Comparison of ENCODE assay signal across 1 cellular context in the genomic region with DNA sequence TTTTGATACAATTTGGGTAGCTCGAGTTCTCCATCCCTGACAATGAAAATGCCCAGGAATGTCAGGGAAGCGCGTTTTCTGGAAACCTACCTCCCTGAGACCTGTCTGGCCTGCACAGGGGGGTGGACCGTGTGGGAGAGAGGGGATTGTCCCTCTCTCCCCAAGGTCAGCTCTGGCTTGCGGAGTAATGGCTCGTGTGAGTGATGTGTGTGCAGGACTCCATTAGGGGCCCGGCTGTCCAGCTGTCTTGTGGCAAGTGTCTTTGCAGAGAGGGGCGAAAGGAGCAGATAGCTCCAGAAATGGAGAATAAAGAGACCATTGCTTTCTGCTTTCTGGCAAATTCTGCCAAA.
TF ChIP-seq lines count a peak whose summit lies in the region.

No MANE protein-coding gene starts in this region.

TF ChIP-seq in HCT116, 20 proteins besides CTCF, POLR2A, EP300 and RAD21 (continued from another document):
- TF ChIP-seq, protein P1, sequence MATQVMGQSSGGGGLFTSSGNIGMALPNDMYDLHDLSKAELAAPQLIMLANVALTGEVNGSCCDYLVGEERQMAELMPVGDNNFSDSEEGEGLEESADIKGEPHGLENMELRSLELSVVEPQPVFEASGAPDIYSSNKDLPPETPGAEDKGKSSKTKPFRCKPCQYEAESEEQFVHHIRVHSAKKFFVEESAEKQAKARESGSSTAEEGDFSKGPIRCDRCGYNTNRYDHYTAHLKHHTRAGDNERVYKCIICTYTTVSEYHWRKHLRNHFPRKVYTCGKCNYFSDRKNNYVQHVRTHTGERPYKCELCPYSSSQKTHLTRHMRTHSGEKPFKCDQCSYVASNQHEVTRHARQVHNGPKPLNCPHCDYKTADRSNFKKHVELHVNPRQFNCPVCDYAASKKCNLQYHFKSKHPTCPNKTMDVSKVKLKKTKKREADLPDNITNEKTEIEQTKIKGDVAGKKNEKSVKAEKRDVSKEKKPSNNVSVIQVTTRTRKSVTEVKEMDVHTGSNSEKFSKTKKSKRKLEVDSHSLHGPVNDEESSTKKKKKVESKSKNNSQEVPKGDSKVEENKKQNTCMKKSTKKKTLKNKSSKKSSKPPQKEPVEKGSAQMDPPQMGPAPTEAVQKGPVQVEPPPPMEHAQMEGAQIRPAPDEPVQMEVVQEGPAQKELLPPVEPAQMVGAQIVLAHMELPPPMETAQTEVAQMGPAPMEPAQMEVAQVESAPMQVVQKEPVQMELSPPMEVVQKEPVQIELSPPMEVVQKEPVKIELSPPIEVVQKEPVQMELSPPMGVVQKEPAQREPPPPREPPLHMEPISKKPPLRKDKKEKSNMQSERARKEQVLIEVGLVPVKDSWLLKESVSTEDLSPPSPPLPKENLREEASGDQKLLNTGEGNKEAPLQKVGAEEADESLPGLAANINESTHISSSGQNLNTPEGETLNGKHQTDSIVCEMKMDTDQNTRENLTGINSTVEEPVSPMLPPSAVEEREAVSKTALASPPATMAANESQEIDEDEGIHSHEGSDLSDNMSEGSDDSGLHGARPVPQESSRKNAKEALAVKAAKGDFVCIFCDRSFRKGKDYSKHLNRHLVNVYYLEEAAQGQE (IDR thresholded peaks at IDR 0.05; ENCODE audit: low read depth), result no peak
- TF ChIP-seq ELF1 (IDR thresholded peaks at IDR 0.05; ENCODE audit: borderline replicate concordance, low read depth) (no peak), EGR1 (IDR thresholded peaks at IDR 0.05; ENCODE audit: low read depth) (no peak), FOSL1 (IDR thresholded peaks at IDR 0.05; ENCODE audit: low read depth) (no peak), POLR2AphosphoS5 (IDR thresholded peaks at IDR 0.05; ENCODE audit: low read depth, low read length) (no peak), EZH2phosphoT487 (IDR thresholded peaks at IDR 0.05; ENCODE audit: borderline replicate concordance) (no peak), SRF (IDR thresholded peaks at IDR 0.05; ENCODE audit: low read depth) (no peak), ZNF274 (IDR thresholded peaks at IDR 0.05; ENCODE audit: low read depth, low read length) (no peak)
- TF ChIP-seq, protein P2, sequence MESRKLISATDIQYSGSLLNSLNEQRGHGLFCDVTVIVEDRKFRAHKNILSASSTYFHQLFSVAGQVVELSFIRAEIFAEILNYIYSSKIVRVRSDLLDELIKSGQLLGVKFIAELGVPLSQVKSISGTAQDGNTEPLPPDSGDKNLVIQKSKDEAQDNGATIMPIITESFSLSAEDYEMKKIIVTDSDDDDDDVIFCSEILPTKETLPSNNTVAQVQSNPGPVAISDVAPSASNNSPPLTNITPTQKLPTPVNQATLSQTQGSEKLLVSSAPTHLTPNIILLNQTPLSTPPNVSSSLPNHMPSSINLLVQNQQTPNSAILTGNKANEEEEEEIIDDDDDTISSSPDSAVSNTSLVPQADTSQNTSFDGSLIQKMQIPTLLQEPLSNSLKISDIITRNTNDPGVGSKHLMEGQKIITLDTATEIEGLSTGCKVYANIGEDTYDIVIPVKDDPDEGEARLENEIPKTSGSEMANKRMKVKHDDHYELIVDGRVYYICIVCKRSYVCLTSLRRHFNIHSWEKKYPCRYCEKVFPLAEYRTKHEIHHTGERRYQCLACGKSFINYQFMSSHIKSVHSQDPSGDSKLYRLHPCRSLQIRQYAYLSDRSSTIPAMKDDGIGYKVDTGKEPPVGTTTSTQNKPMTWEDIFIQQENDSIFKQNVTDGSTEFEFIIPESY (IDR thresholded peaks at IDR 0.05; ENCODE audit: extremely low read depth, insufficient replicate concordance, low read length), result no peak
TF ChIP-seq in HCT116: peak in this region for 0.
